ENCODE assay signal across 16 cellular contexts in the genomic region with DNA sequence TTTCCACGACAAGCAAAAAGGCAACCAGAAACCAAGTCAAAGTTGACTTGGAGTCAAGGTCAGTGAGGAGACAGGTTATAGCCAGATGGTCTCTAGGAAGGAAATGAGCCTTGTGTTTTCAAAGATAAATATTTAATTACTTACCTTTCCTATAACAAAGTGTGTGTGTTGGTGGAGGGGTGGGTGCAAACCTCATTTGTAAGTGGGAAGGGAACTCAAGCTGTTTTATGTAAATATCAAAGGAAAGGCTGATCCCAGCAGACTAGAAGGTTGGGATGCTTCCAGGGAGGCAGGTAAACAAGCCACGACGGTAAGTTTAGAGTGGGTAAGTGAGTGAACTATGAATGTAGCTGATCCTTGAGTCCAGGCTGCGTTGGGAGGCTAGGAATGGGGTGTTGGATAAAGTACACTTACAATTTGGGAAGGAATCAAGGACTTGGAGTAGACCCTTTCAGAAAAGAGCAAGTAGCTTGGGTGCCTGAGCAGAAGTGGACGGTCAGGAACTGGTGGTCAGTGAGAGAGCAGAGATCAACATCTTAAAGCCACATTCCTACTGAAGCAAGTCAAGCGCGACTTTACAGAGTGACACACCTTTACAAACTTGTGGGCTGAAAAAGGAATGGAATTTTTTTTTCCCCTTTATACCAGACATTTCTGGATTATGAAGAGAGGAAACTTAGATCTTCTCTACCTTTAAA.
DNase-seq lines count a peak whose midpoint lies in the region; ATAC-seq and TF ChIP-seq lines count a peak whose summit lies in the region.
"Had no signal": no experiment of that assay in that cellular context is flagged by ENCODE, and none has a peak within 500 bp of the region (broad histone marks: within the 10 kb centered on the region; RNA-seq: fewer than 3 reads in every experiment).

No MANE protein-coding gene starts in this region.

- H3K36me3 Mint-ChIP-seq in H9 (ENCODE audit: insufficient read depth in 1 of 3, low read depth in 3 of 3) (no peaks in the 10 kb centered on the region), neural progenitor cell (no peaks in the 10 kb centered on the region)
- no peaks in the 10 kb centered on the region for H3K36me3 Mint-ChIP-seq in activated T-helper 17 cell treated with anti-CD3 and anti-CD28 coated beads, Interleukin-2, amount 50 U/mL, for 72 hours (ENCODE audit: low read depth)

- H3K56ac ChIP-seq in H9 (ENCODE audit: insufficient read length, low read depth, low read length): no peak overlapping the region

- no peak overlapping the region for H3K27ac ChIP-seq in H9 (ENCODE audit: insufficient read length, low read depth, low read length)
- no peak overlapping the region for H3K27ac ChIP-seq in neural progenitor cell
- H3K27ac ChIP-seq: GM23248 had no signal

- H3K27me3 ChIP-seq in H9 (ENCODE audit: insufficient read depth, low read length): no peaks in the 10 kb centered on the region
- no peaks in the 10 kb centered on the region for H3K27me3 ChIP-seq in neural progenitor cell

- no peak overlapping the region for H3K14ac ChIP-seq in H9 (ENCODE audit: insufficient read depth, low read length)

- H4K20me1 ChIP-seq in H9 (ENCODE audit: control insufficient read depth, insufficient read depth, insufficient read length) (no peaks in the 10 kb centered on the region), neural progenitor cell (ENCODE audit: low read depth) (no peaks in the 10 kb centered on the region)

- H3K36me3 ChIP-seq in neural progenitor cell: no peaks in the 10 kb centered on the region

- H3K79me2 ChIP-seq in H9 (ENCODE audit: insufficient read depth, low read length): no peaks in the 10 kb centered on the region
- no peaks in the 10 kb centered on the region for H3K79me2 ChIP-seq in neural progenitor cell (ENCODE audit: low read depth)

- H3K79me1 ChIP-seq in H9 (ENCODE audit: insufficient read depth, low read depth, low read length, poor library complexity, severe bottlenecking): no peaks in the 10 kb centered on the region

- H3K4me1 Mint-ChIP-seq in H9 (peaks cover 33 to 40% of the 10 kb centered on the region in 2 experiments), neural progenitor cell (peaks cover 38% of the 10 kb centered on the region)
- peaks cover 5% of the 10 kb centered on the region for H3K4me1 Mint-ChIP-seq in activated T-helper 17 cell treated with anti-CD3 and anti-CD28 coated beads, Interleukin-2, amount 50 U/mL, for 72 hours

- H3K4me3 Mint-ChIP-seq in H9 (peak overlapping the region in 1 of 2 experiments; percentile 39; a peak in 1 of 5 replicates), neural progenitor cell (no peak overlapping the region)
- no peak overlapping the region for H3K4me3 Mint-ChIP-seq in activated T-helper 17 cell treated with anti-CD3 and anti-CD28 coated beads, Interleukin-2, amount 50 U/mL, for 72 hours

- H3K9ac ChIP-seq in H9 (ENCODE audit: extremely low read depth, insufficient read length, low read length) (no peak overlapping the region), neural progenitor cell (no peak overlapping the region)
- H3K9ac ChIP-seq: GM23248 had no signal

- no peak overlapping the region for H2BK120ac ChIP-seq in H9 (ENCODE audit: low read depth, low read length, poor library complexity, severe bottlenecking)

- no peak overlapping the region for H2AFZ ChIP-seq in H9 (ENCODE audit: low read length)
- H2AFZ ChIP-seq in neural progenitor cell (replicated peaks): peak overlapping the region; percentile 24
- H2AFZ ChIP-seq: GM23248 had no signal

- H3K9me3 ChIP-seq in H9 (ENCODE audit: control insufficient read depth, low read depth, low read length): no peaks in the 10 kb centered on the region
- H3K9me3 ChIP-seq in neural progenitor cell (ENCODE audit: low read depth): no peaks in the 10 kb centered on the region

- H3K9me3 Mint-ChIP-seq in H9 (no peaks in the 10 kb centered on the region; a peak in 3 of 5 replicates), neural progenitor cell (peaks cover 5% of the 10 kb centered on the region)
- H3K9me3 Mint-ChIP-seq in activated T-helper 17 cell treated with anti-CD3 and anti-CD28 coated beads, Interleukin-2, amount 50 U/mL, for 72 hours: no peaks in the 10 kb centered on the region

- H3K27ac Mint-ChIP-seq in H9: peak overlapping the region; percentile 7 to 21 (median 15); a peak in 4 of 7 replicates
- peak overlapping the region; percentile 63 for H3K27ac Mint-ChIP-seq in activated T-helper 17 cell treated with anti-CD3 and anti-CD28 coated beads, Interleukin-2, amount 50 U/mL, for 72 hours
- H3K27ac Mint-ChIP-seq in neural progenitor cell: no peak overlapping the region

- no peak overlapping the region for H3K23ac ChIP-seq in H9 (ENCODE audit: insufficient read length, low read depth, low read length)

- H3T11ph ChIP-seq in H9 (ENCODE audit: low read length): no peak overlapping the region

- peak overlapping the region; percentile 9 for H3K18ac ChIP-seq in H9 (ENCODE audit: insufficient read length, low read depth, low read length)

- no peak for DNase-seq in H9
- peak; percentile 74 for DNase-seq in NCI-H2171 treated with DMSO at 0.1 percent for 48 hours (lab: John Stamatoyannopoulos, UW)
- DNase-seq in neural progenitor cell (ENCODE audit: low spot score): no peak
- no peak for DNase-seq in central memory CD4-positive, alpha-beta T cell
- DNase-seq in stimulated activated naive CD8-positive, alpha-beta T cell treated with anti-CD3 and anti-CD28 coated beads, Interleukin-15, Interleukin-2, amounts not matched to agents 100 U/mL and 50 U/mL, for 24 hours: no peak
- DNase-seq: activated T-cell treated with anti-CD3 and anti-CD28 coated beads, Interleukin-2, amount 50 U/mL, for 1 hour; aorta; GDM1; GM23248; NK-92 treated with Interleukin-12 subunit alpha and Interleukin-12 subunit beta, amount 100 ng/mL, for 24 hours; right cardiac atrium; stimulated activated CD4-positive, alpha-beta T cell treated with anti-CD3 and anti-CD28 coated beads, Interleukin-4, amount 100 ng/mL, for 24 hours; stimulated activated naive CD4-positive, alpha-beta T cell had no signal

- ATAC-seq in activated T-helper 17 cell treated with anti-CD3 and anti-CD28 coated beads, Interleukin-2, amount 50 U/mL, for 72 hours (replicated peaks): no peak
- ATAC-seq in stimulated activated naive CD8-positive, alpha-beta T cell treated with anti-CD3 and anti-CD28 coated beads, Interleukin-15, Interleukin-2, amounts not matched to agents 100 U/mL and 50 U/mL, for 24 hours: no peak
- ATAC-seq in GM21367 (IDR thresholded peaks at IDR 0.05; ENCODE audit: unreplicated experiment): no peak
- no peak for ATAC-seq in HG02763 (IDR thresholded peaks at IDR 0.05; ENCODE audit: unreplicated experiment)
- ATAC-seq: right cardiac atrium had no signal

- no peak overlapping the region for H4K91ac ChIP-seq in H9 (ENCODE audit: insufficient read length, low read depth, low read length)

- H2AK5ac ChIP-seq in H9 (ENCODE audit: insufficient read length, low read length): no peak overlapping the region

- H2BK5ac ChIP-seq in H9 (ENCODE audit: insufficient read length, low read length): no peak overlapping the region

- no peaks in the 10 kb centered on the region for H3K23me2 ChIP-seq in H9 (ENCODE audit: insufficient read length, low read depth, low read length, poor library complexity, severe bottlenecking)

- H2BK12ac ChIP-seq in H9 (ENCODE audit: insufficient read length, low read depth, low read length): no peak overlapping the region

- H3K4me3 ChIP-seq in neural progenitor cell: no peak overlapping the region
- H3K4me3 ChIP-seq: GM23248 had no signal

- no peak overlapping the region for H2BK15ac ChIP-seq in H9 (ENCODE audit: low read depth, low read length)

- TF ChIP-seq CTCF in H9 (conservative IDR thresholded peaks at IDR 0.05): no peak
- no peak for TF ChIP-seq CTCF in neural progenitor cell (IDR thresholded peaks at IDR 0.05)

- H4K5ac ChIP-seq in H9 (ENCODE audit: insufficient read length, low read depth, low read length): no peak overlapping the region

- H3F3A ChIP-seq in neural progenitor cell (ENCODE audit: low read depth): no peaks in the 10 kb centered on the region

- H4K8ac ChIP-seq in H9 (replicated peaks; ENCODE audit: insufficient read length, low read depth, low read length): no peak overlapping the region

- H3K4me2 ChIP-seq in H9 (ENCODE audit: insufficient read depth, insufficient read length, low read length) (no peak overlapping the region), neural progenitor cell (no peak overlapping the region)

- H3K27me3 Mint-ChIP-seq in H9 (ENCODE audit: low read depth) (peaks cover 2% of the 10 kb centered on the region), neural progenitor cell (ENCODE audit: insufficient read depth, low read depth) (peaks cover 3% of the 10 kb centered on the region)
- H3K27me3 Mint-ChIP-seq in activated T-helper 17 cell treated with anti-CD3 and anti-CD28 coated beads, Interleukin-2, amount 50 U/mL, for 72 hours: no peaks in the 10 kb centered on the region

- no peak overlapping the region for H2BK20ac ChIP-seq in H9 (ENCODE audit: low read depth, low read length, poor library complexity, severe bottlenecking)

- WGBS in H9 (ENCODE audit: extremely low coverage, insufficient read length, low lambda C conversion rate): no CpG with 5 or more reads among the region's 7 CpGs

- no peak overlapping the region for H3K4ac ChIP-seq in H9 (ENCODE audit: low read depth, low read length)

- H3K4me1 ChIP-seq in H9 (ENCODE audit: insufficient read depth, low read length): peaks cover 5% of the 10 kb centered on the region; the same call in 1 of the 2 replicates
- H3K4me1 ChIP-seq in neural progenitor cell: peaks cover 14% of the 10 kb centered on the region
